ENCODE assay signal across 1 cellular context in genomic region chr11:77144854-77145428, GRCh38.
TF ChIP-seq lines count a peak whose summit lies in the region.

No MANE protein-coding gene starts in this region.

TF ChIP-seq in HepG2, 621 proteins besides CTCF, POLR2A, EP300 and RAD21 (continued from another document):
- TF ChIP-seq, protein P1, sequence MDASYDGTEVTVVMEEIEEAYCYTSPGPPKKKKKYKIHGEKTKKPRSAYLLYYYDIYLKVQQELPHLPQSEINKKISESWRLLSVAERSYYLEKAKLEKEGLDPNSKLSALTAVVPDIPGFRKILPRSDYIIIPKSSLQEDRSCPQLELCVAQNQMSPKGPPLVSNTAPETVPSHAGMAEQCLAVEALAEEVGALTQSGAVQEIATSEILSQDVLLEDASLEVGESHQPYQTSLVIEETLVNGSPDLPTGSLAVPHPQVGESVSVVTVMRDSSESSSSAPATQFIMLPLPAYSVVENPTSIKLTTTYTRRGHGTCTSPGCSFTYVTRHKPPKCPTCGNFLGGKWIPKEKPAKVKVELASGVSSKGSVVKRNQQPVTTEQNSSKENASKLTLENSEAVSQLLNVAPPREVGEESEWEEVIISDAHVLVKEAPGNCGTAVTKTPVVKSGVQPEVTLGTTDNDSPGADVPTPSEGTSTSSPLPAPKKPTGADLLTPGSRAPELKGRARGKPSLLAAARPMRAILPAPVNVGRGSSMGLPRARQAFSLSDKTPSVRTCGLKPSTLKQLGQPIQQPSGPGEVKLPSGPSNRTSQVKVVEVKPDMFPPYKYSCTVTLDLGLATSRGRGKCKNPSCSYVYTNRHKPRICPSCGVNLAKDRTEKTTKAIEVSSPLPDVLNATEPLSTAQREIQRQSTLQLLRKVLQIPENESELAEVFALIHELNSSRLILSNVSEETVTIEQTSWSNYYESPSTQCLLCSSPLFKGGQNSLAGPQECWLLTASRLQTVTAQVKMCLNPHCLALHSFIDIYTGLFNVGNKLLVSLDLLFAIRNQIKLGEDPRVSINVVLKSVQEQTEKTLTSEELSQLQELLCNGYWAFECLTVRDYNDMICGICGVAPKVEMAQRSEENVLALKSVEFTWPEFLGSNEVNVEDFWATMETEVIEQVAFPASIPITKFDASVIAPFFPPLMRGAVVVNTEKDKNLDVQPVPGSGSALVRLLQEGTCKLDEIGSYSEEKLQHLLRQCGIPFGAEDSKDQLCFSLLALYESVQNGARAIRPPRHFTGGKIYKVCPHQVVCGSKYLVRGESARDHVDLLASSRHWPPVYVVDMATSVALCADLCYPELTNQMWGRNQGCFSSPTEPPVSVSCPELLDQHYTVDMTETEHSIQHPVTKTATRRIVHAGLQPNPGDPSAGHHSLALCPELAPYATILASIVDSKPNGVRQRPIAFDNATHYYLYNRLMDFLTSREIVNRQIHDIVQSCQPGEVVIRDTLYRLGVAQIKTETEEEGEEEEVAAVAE (CRISPR knock-in tag; IDR thresholded peaks at IDR 0.05; ENCODE audit: borderline replicate concordance) = peak; percentile 26; the same call in 1 of the 2 replicates
- TF ChIP-seq XRCC5 (optimal IDR thresholded peaks at IDR 0.05; ENCODE audit: low read length) (peak; percentile 66), ARID2 (CRISPR knock-in tag; IDR thresholded peaks at IDR 0.05; ENCODE audit: borderline replicate concordance) (no peak), ZNF577 (CRISPR knock-in tag; IDR thresholded peaks at IDR 0.05; ENCODE audit: borderline replicate concordance, low read depth) (no peak), ESRRA (CRISPR knock-in tag; IDR thresholded peaks at IDR 0.05; ENCODE audit: low read depth) (peak; percentile 90), DMAP1 (CRISPR knock-in tag; IDR thresholded peaks at IDR 0.05) (peak; percentile 51; the same call in 1 of the 2 replicates), FOXC1 (CRISPR knock-in tag; IDR thresholded peaks at IDR 0.05; ENCODE audit: borderline replicate concordance) (no peak), ZNF629 (CRISPR knock-in tag; conservative IDR thresholded peaks at IDR 0.05) (peak; percentile 75), IRF2 (CRISPR knock-in tag; IDR thresholded peaks at IDR 0.05) (0 out of 2 replicates have a peak, but pooled peaks have one; percentile 31), CENPT (CRISPR knock-in tag; IDR thresholded peaks at IDR 0.05; ENCODE audit: low read depth) (no peak), THAP11 (CRISPR knock-in tag; IDR thresholded peaks at IDR 0.05) (0 out of 2 replicates have a peak, but pooled peaks have one; percentile 23), RXRB (CRISPR knock-in tag; IDR thresholded peaks at IDR 0.05; ENCODE audit: borderline replicate concordance) (peak; percentile 74; the same call in 1 of the 2 replicates), TRAFD1 (CRISPR knock-in tag; IDR thresholded peaks at IDR 0.05; ENCODE audit: borderline replicate concordance) (no peak; the same call in 1 of the 2 replicates), GATAD2A (CRISPR knock-in tag; IDR thresholded peaks at IDR 0.05) (peak; percentile 85), KMT2B (CRISPR knock-in tag; IDR thresholded peaks at IDR 0.05) (no peak)
- TF ChIP-seq, protein P2, sequence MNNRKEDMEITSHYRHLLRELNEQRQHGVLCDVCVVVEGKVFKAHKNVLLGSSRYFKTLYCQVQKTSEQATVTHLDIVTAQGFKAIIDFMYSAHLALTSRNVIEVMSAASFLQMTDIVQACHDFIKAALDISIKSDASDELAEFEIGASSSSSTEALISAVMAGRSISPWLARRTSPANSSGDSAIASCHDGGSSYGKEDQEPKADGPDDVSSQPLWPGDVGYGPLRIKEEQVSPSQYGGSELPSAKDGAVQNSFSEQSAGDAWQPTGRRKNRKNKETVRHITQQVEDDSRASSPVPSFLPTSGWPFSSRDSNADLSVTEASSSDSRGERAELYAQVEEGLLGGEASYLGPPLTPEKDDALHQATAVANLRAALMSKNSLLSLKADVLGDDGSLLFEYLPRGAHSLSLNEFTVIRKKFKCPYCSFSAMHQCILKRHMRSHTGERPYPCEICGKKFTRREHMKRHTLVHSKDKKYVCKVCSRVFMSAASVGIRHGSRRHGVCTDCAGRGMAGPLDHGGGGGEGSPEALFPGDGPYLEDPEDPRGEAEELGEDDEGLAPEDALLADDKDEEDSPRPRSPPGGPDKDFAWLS (CRISPR knock-in tag; IDR thresholded peaks at IDR 0.05; ENCODE audit: borderline replicate concordance) = peak; percentile 37; the same call in 1 of the 2 replicates
- TF ChIP-seq, protein P3, sequence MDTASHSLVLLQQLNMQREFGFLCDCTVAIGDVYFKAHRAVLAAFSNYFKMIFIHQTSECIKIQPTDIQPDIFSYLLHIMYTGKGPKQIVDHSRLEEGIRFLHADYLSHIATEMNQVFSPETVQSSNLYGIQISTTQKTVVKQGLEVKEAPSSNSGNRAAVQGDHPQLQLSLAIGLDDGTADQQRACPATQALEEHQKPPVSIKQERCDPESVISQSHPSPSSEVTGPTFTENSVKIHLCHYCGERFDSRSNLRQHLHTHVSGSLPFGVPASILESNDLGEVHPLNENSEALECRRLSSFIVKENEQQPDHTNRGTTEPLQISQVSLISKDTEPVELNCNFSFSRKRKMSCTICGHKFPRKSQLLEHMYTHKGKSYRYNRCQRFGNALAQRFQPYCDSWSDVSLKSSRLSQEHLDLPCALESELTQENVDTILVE (CRISPR knock-in tag; IDR thresholded peaks at IDR 0.05) = peak; percentile 55; the same call in 1 of the 2 replicates
